ENCODE assay signal across 28 cellular contexts in the genomic region with DNA sequence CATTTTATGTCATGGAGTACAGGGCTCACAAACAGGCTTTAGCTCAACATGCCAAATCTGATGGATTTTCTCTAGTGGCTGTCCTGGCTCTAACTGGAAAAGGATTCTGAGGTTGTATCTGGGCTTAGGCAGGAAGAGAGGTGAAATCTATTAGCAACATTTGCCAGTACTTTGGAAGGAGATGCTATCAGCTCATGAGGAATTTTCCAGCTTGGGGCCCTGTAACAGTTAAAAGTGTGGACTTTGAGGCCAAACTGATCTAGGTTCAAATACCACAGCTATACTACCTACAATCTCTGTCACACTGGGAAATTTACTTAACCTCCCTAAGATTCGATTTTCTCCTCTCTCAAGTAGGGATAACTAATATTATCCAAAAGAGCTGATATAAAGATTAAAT.
"Had no signal": no experiment of that assay in that cellular context is flagged by ENCODE, and none has a peak within 500 bp of the region (broad histone marks: within the 10 kb centered on the region; RNA-seq: fewer than 3 reads in every experiment).

No MANE protein-coding gene starts in this region.

- DNase-seq: heart right ventricle; hippocampal formation; kidney; left colon; left lung; lower lobe of right lung; mammary epithelial cell; mesenchymal stem cell; midbrain; mucosa of descending colon; naive thymus-derived CD4-positive, alpha-beta T cell; ovary; stimulated activated CD4-positive, alpha-beta T cell treated with anti-CD3 and anti-CD28 coated beads, Interleukin-12 subunit alpha, Interleukin-12 subunit beta, amount 100 ng/mL, for 4 hours; stimulated activated CD4-positive, alpha-beta T cell treated with anti-CD3 and anti-CD28 coated beads, Interleukin-15, amount 100 ng/mL, for 24 hours; stimulated activated CD4-positive, alpha-beta T cell treated with anti-CD3 and anti-CD28 coated beads, Interleukin-2, amount 100 ng/mL, for 24 hours; stimulated activated CD4-positive, alpha-beta T cell treated with anti-CD3 and anti-CD28 coated beads, Interleukin-4, amount 100 ng/mL, for 1 hour; stimulated activated naive B cell treated with anti-CD40 and anti-IgM and Interleukin-4, amounts not matched to agents 10 μg/mL and 1 μg/mL and 100 μg/mL, for 72 hours; stimulated activated naive CD8-positive, alpha-beta T cell treated with anti-CD3 and anti-CD28 coated beads, Interleukin-15, Interleukin-2, amounts not matched to agents 100 U/mL and 50 U/mL, for 24 hours; stomach; testis; tibial artery; upper lobe of left lung had no signal

- ATAC-seq: heart right ventricle; left colon; left lung; lower lobe of right lung; mucosa of descending colon; naive thymus-derived CD4-positive, alpha-beta T cell; natural killer cell treated with Interleukin-12 subunit alpha and Interleukin-12 subunit beta and Interleukin-15 and Interleukin-18, amount 100 ng/mL, for 72 hours; sciatic nerve; stimulated activated naive B cell treated with anti-CD40 and anti-IgM and Interleukin-4, amounts not matched to agents 10 μg/mL and 1 μg/mL and 100 μg/mL, for 72 hours; stimulated activated naive CD8-positive, alpha-beta T cell treated with anti-CD3 and anti-CD28 coated beads, Interleukin-15, Interleukin-2, amounts not matched to agents 100 U/mL and 50 U/mL, for 24 hours had no signal

- H3K9me3 Mint-ChIP-seq: stimulated activated naive B cell treated with anti-CD40 and anti-IgM and Interleukin-4, amounts not matched to agents 10 μg/mL and 1 μg/mL and 100 μg/mL, for 72 hours had no signal

- H3K27me3 Mint-ChIP-seq: naive thymus-derived CD4-positive, alpha-beta T cell; natural killer cell treated with Interleukin-12 subunit alpha and Interleukin-12 subunit beta and Interleukin-15 and Interleukin-18, amount 100 ng/mL, for 72 hours; progenitor cell of endocrine pancreas; stimulated activated naive B cell treated with anti-CD40 and anti-IgM and Interleukin-4, amounts not matched to agents 10 μg/mL and 1 μg/mL and 100 μg/mL, for 72 hours had no signal

- H3K9me3 ChIP-seq: heart right ventricle, left lung, lower lobe of right lung, mucosa of descending colon, ovary, right atrium auricular region, stomach, testis, tibial artery, upper lobe of left lung, vagina had no signal

- H3K36me3 ChIP-seq: heart right ventricle, left lung, lower lobe of right lung, ovary, right atrium auricular region, stomach, tibial artery, upper lobe of left lung, vagina had no signal

- H3K27me3 ChIP-seq: heart right ventricle, left lung, ovary, right atrium auricular region, stomach, testis, tibial artery, upper lobe of left lung, vagina had no signal

- H3K4me3 Mint-ChIP-seq: naive thymus-derived CD4-positive, alpha-beta T cell; natural killer cell treated with Interleukin-12 subunit alpha and Interleukin-12 subunit beta and Interleukin-15 and Interleukin-18, amount 100 ng/mL, for 72 hours; stimulated activated naive B cell treated with anti-CD40 and anti-IgM and Interleukin-4, amounts not matched to agents 10 μg/mL and 1 μg/mL and 100 μg/mL, for 72 hours had no signal

- H3K4me3 ChIP-seq: heart right ventricle, left lung, lower lobe of right lung, mucosa of descending colon, ovary, right atrium auricular region, skin epidermis, stomach, testis, tibial artery, upper lobe of left lung, vagina had no signal

- H3K36me3 Mint-ChIP-seq: naive thymus-derived CD4-positive, alpha-beta T cell; natural killer cell treated with Interleukin-12 subunit alpha and Interleukin-12 subunit beta and Interleukin-15 and Interleukin-18, amount 100 ng/mL, for 72 hours; stimulated activated naive B cell treated with anti-CD40 and anti-IgM and Interleukin-4, amounts not matched to agents 10 μg/mL and 1 μg/mL and 100 μg/mL, for 72 hours had no signal

- H3K27ac ChIP-seq: heart right ventricle, left lung, lower lobe of right lung, ovary, right atrium auricular region, skin epidermis, stomach, testis, tibial artery, upper lobe of left lung, vagina had no signal

- H3K4me1 ChIP-seq: left lung, lower lobe of right lung, right atrium auricular region, stomach, testis, tibial artery, upper lobe of left lung, vagina had no signal

- H3K4me1 Mint-ChIP-seq: stimulated activated naive B cell treated with anti-CD40 and anti-IgM and Interleukin-4, amounts not matched to agents 10 μg/mL and 1 μg/mL and 100 μg/mL, for 72 hours had no signal

- H3K27ac Mint-ChIP-seq: naive thymus-derived CD4-positive, alpha-beta T cell; natural killer cell treated with Interleukin-12 subunit alpha and Interleukin-12 subunit beta and Interleukin-15 and Interleukin-18, amount 100 ng/mL, for 72 hours; progenitor cell of endocrine pancreas; stimulated activated naive B cell treated with anti-CD40 and anti-IgM and Interleukin-4, amounts not matched to agents 10 μg/mL and 1 μg/mL and 100 μg/mL, for 72 hours had no signal
